ENCODE assay signal across 15 cellular contexts in the genomic region with DNA sequence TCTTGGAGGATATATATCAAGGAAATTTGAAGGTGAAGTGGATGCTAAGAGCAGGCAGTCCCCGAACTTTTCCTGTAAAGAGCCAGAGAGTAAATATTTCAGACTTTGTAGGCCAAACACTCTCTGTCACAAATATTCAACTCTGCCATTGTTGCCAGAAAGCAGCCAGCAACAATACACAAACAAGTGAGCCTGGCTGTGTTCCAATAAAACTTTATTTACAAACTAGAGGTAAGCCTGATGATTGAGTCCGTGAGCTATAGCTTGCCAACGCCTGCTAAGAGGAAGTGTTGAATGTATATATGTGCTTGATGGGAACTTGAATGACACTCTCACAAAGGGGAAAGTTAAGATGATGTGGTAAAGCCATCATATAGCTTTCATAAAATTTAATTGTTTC.
DNase-seq lines count a peak whose midpoint lies in the region; TF ChIP-seq lines count a peak whose summit lies in the region.
"Had no signal": no experiment of that assay in that cellular context is flagged by ENCODE, and none has a peak within 500 bp of the region (broad histone marks: within the 10 kb centered on the region; RNA-seq: fewer than 3 reads in every experiment).

No MANE protein-coding gene starts in this region.

- H3K27ac ChIP-seq in ascending aorta = peak overlapping the region; percentile 42 to 70
- H3K27ac ChIP-seq in mesendoderm (ENCODE audit: low read depth, low read length) = no peak overlapping the region
- H3K27ac ChIP-seq in OCI-LY7 (ENCODE audit: low read depth, low read length, poor library complexity, severe bottlenecking) = no peak overlapping the region
- H3K27ac ChIP-seq: GM23248, SK-N-MC had no signal

- H3K23ac ChIP-seq in mesendoderm (ENCODE audit: low read length) = no peak overlapping the region

- H3K4me1 ChIP-seq in ascending aorta (no peaks in the 10 kb centered on the region), mesendoderm (ENCODE audit: control insufficient read depth, low read depth, low read length) (no peaks in the 10 kb centered on the region), OCI-LY7 (ENCODE audit: insufficient read depth, low read length, poor library complexity, severe bottlenecking) (no peaks in the 10 kb centered on the region)
- H3K4me1 ChIP-seq: HAP-1 had no signal

- H3K56ac ChIP-seq in mesendoderm (ENCODE audit: low read length) = no peak overlapping the region

- no peaks in the 10 kb centered on the region for H3K9me2 ChIP-seq in OCI-LY7 (ENCODE audit: insufficient read depth, low read length)

- POLR2A ChIA-PET in OCI-LY7 (lab: Charles Lee) = interaction anchor here (0.5 to 1.4 kb wide), 3 partner anchors 52 to 639 kb away, joined by 3 read pairs; no protein-coding TSS in a partner anchor

- no peak overlapping the region for H2AFZ ChIP-seq in OCI-LY7 (ENCODE audit: low read length)
- H2AFZ ChIP-seq: GM23248 had no signal

- H3K9ac ChIP-seq in mesendoderm (ENCODE audit: low read length) = no peak overlapping the region
- H3K9ac ChIP-seq: GM23248 had no signal

- DNase-seq in DMS53 (lab: John Stamatoyannopoulos, UW) (peak; percentile 45), DMS53 treated with DMSO at 0.1 percent for 48 hours (lab: John Stamatoyannopoulos, UW; ENCODE audit: unreplicated experiment) (no peak), NCI-H2029 treated with DMSO at 0.1 percent for 48 hours (lab: John Stamatoyannopoulos, UW) (peak; percentile 33), ascending aorta (ENCODE audit: low spot score in 2 of 2) (no peak), mesendoderm (no peak), NCI-H1092 treated with DMSO at 0.1 percent for 48 hours (lab: John Stamatoyannopoulos, UW) (no peak), OCI-LY7 (ENCODE audit: low spot score) (no peak)
- DNase-seq in activated CD8-positive, alpha-beta memory T cell treated with anti-CD3 and anti-CD28 coated beads, Interleukin-2, amount 50 U/mL, for 4 hours = no peak
- DNase-seq: 8988T, GM23248, NCI-H1930, NCI-H526, SHP77 had no signal

- H3K9me3 ChIP-seq in ascending aorta (no peaks in the 10 kb centered on the region), OCI-LY7 (ENCODE audit: low read length) (no peaks in the 10 kb centered on the region)
- H3K9me3 ChIP-seq: HAP-1 had no signal

- H2BK120ac ChIP-seq in mesendoderm (ENCODE audit: low read depth, low read length) = no peak overlapping the region

- H3K27me3 ChIP-seq in ascending aorta = no peaks in the 10 kb centered on the region
- H3K27me3 ChIP-seq in mesendoderm (ENCODE audit: insufficient read depth, low read length, poor library complexity) = no peaks in the 10 kb centered on the region

- H4K8ac ChIP-seq in mesendoderm (ENCODE audit: low read depth, low read length) = peak overlapping the region; percentile 17

- H3K4me2 ChIP-seq in mesendoderm (ENCODE audit: low read length) = no peak overlapping the region
- no peak overlapping the region for H3K4me2 ChIP-seq in OCI-LY7 (ENCODE audit: low read length)

- no peak overlapping the region for H3K4ac ChIP-seq in mesendoderm (ENCODE audit: low read depth, low read length)

- CTCF ChIA-PET in OCI-LY7 (lab: Charles Lee; ENCODE audit: unreplicated experiment) = no interaction called here

- no peaks in the 10 kb centered on the region for H3K36me3 ChIP-seq in ascending aorta
- H3K36me3 ChIP-seq in mesendoderm (ENCODE audit: control insufficient read depth, insufficient read depth, low read length) = no peaks in the 10 kb centered on the region
- H3K36me3 ChIP-seq in OCI-LY7 (ENCODE audit: insufficient read depth, low read length) = no peaks in the 10 kb centered on the region
- H3K36me3 ChIP-seq: HAP-1 had no signal

- H3K79me1 ChIP-seq in mesendoderm (ENCODE audit: low read length) = no peaks in the 10 kb centered on the region

- H2AK5ac ChIP-seq in mesendoderm (ENCODE audit: low read length) = no peak overlapping the region

- no TSS peak for BruUV-seq in OCI-LY7 (replicated peaks; lab: Mats Ljungman, UMichigan)

- no peak overlapping the region for H2BK15ac ChIP-seq in mesendoderm (replicated peaks; ENCODE audit: low read depth)

- H4K5ac ChIP-seq in mesendoderm (ENCODE audit: low read length) = no peak overlapping the region

- intact Hi-C loops in ascending aorta (cut with DNase I) (loop anchor here (5.0 kb wide), 1 partner anchor 170 kb away; no protein-coding TSS in a partner anchor), OCI-LY7 (cut with micrococcal nuclease; ENCODE audit: unreplicated experiment) (no loop called here)

- H3K79me2 ChIP-seq in mesendoderm (ENCODE audit: control insufficient read depth, insufficient read depth, low read length) = no peaks in the 10 kb centered on the region
- no peaks in the 10 kb centered on the region for H3K79me2 ChIP-seq in OCI-LY7 (ENCODE audit: insufficient read depth, low read depth, low read length)

- H3K18ac ChIP-seq in mesendoderm (ENCODE audit: low read length) = no peak overlapping the region

- no CpG with 5 or more reads among the region's 3 CpGs for WGBS in mesendoderm (ENCODE audit: extremely low coverage, insufficient coverage, low lambda C conversion rate)

- H3K4me3 ChIP-seq in ascending aorta (no peak overlapping the region), mesendoderm (ENCODE audit: low read length) (no peak overlapping the region), OCI-LY7 (ENCODE audit: low read depth, low read length, poor library complexity, severe bottlenecking) (no peak overlapping the region)
- H3K4me3 ChIP-seq: GM23248, HAP-1, SK-N-MC had no signal

- no peaks in the 10 kb centered on the region for H4K20me1 ChIP-seq in OCI-LY7 (ENCODE audit: insufficient read depth, low read length)

- H2BK5ac ChIP-seq in mesendoderm (ENCODE audit: low read length) = no peak overlapping the region

- TF ChIP-seq CTCF in ascending aorta (IDR thresholded peaks at IDR 0.05) = no peak
- no peak for TF ChIP-seq CTCF in OCI-LY7 (conservative IDR thresholded peaks at IDR 0.05; ENCODE audit: low read length)

Comparison
In these comparisons a context has a peak if more than half of its experiments do, and no peak if none do; other contexts are left out.
1. DNase-seq: peak in DMS53 (single experiment) and NCI-H2029 treated with DMSO at 0.1 percent for 48 hours (single experiment); none in DMS53 treated with DMSO at 0.1 percent for 48 hours (single experiment), ascending aorta (0 of 2), mesendoderm (single experiment), NCI-H1092 treated with DMSO at 0.1 percent for 48 hours (single experiment), OCI-LY7 (single experiment) and activated CD8-positive, alpha-beta memory T cell treated with anti-CD3 and anti-CD28 coated beads, Interleukin-2, amount 50 U/mL, for 4 hours (single experiment).
2. H3K27ac ChIP-seq: peak in ascending aorta (2 of 2); none in mesendoderm (single experiment) and OCI-LY7 (single experiment).